Comparison of ENCODE assay signal across 14 cellular contexts in genomic region chr1:16178596-16179497, GRCh38. TPM values are rescaled to one million over a fixed set of nuclear protein-coding genes. Genes with fewer than 3 reads are reported as not detected.
DNase-seq lines count a peak whose midpoint lies in the region; ATAC-seq and TF ChIP-seq lines count a peak whose summit lies in the region.
"Had no signal": no experiment of that assay in that cellular context is flagged by ENCODE, and none has a peak within 500 bp of the region (broad histone marks: within the 10 kb centered on the region; RNA-seq: fewer than 3 reads in every experiment).

No MANE protein-coding gene starts in this region.

- H3K4me1 ChIP-seq in mesendoderm (ENCODE audit: control insufficient read depth, low read depth, low read length) (peaks cover 2% of the 10 kb centered on the region), transverse colon (peaks cover 41 to 70% (median 56%) of the 10 kb centered on the region in 4 donors)

- in situ Hi-C loops in transverse colon (cut with MboI; ENCODE audit: low pct_ligation_motif_present in 1 of 4, low pct_unique_long_range_greater_than_20kb in 1 of 4, low sequenced_read_pairs in 3 of 4) = no loop called here

- H4K8ac ChIP-seq in mesendoderm (ENCODE audit: low read depth, low read length) = no peak overlapping the region

- H2AK5ac ChIP-seq in mesendoderm (ENCODE audit: low read length) = peak overlapping the region; percentile 72

- H3K27me3 ChIP-seq in mesendoderm (ENCODE audit: insufficient read depth, low read length, poor library complexity) = no peaks in the 10 kb centered on the region
- H3K27me3 ChIP-seq in transverse colon = no peaks in the 10 kb centered on the region
- H3K27me3 ChIP-seq: foreskin keratinocyte had no signal

- H3K23ac ChIP-seq in mesendoderm (ENCODE audit: low read length) = no peak overlapping the region

- H2BK5ac ChIP-seq in mesendoderm (ENCODE audit: low read length) = no peak overlapping the region

- H2BK15ac ChIP-seq in mesendoderm (replicated peaks; ENCODE audit: low read depth) = no peak overlapping the region

- TF ChIP-seq POLR2A in transverse colon (IDR thresholded peaks at IDR 0.05) = no peak

- TF ChIP-seq EP300 in transverse colon (IDR thresholded peaks at IDR 0.05; ENCODE audit: low read depth) = no peak

- intact Hi-C loops in transverse colon (cut with DNase I; ENCODE audit: low total_unique reads) = no loop called here

- no peak overlapping the region for H3K9ac ChIP-seq in mesendoderm (ENCODE audit: low read length)

- H3K9me3 ChIP-seq in transverse colon = no peaks in the 10 kb centered on the region

- TF ChIP-seq CTCF in transverse colon (IDR thresholded peaks at IDR 0.05) = no peak

- no peaks in the 10 kb centered on the region for H3K36me3 ChIP-seq in mesendoderm (ENCODE audit: control insufficient read depth, insufficient read depth, low read length)
- H3K36me3 ChIP-seq in transverse colon = no peaks in the 10 kb centered on the region

- H3K79me1 ChIP-seq in mesendoderm (ENCODE audit: low read length) = no peaks in the 10 kb centered on the region

- H3K18ac ChIP-seq in mesendoderm (ENCODE audit: low read length) = no peak overlapping the region

- no peak for ATAC-seq in GM19395 (IDR thresholded peaks at IDR 0.05; ENCODE audit: unreplicated experiment)
- ATAC-seq: foreskin keratinocyte, GM23338 had no signal

- peak overlapping the region; percentile 34 for H3K56ac ChIP-seq in mesendoderm (ENCODE audit: low read length)

- no peak overlapping the region for H4K5ac ChIP-seq in mesendoderm (ENCODE audit: low read length)

- H3K4ac ChIP-seq in mesendoderm (ENCODE audit: low read depth, low read length) = peak overlapping the region; percentile 2

- H3K4me3 ChIP-seq in mesendoderm (ENCODE audit: low read length) = no peak overlapping the region
- H3K4me3 ChIP-seq in transverse colon = no peak overlapping the region
- H3K4me3 ChIP-seq: GM23338 had no signal

- WGBS in mesendoderm (ENCODE audit: extremely low coverage, insufficient coverage, low lambda C conversion rate) = no CpG with 5 or more reads among the region's 19 CpGs
- 71 to 93% methylated on average over 3 to 19 of the region's 19 CpGs for WGBS in transverse colon (ENCODE audit: low coverage in 1 of 2), 2 donors

- H3K4me2 ChIP-seq in mesendoderm (ENCODE audit: low read length) = no peak overlapping the region
- H3K4me2 ChIP-seq: GM23338 had no signal

- no peaks in the 10 kb centered on the region for H3K79me2 ChIP-seq in mesendoderm (ENCODE audit: control insufficient read depth, insufficient read depth, low read length)

- no peak overlapping the region for H3K27ac ChIP-seq in mesendoderm (ENCODE audit: low read depth, low read length)
- H3K27ac ChIP-seq in transverse colon = peak overlapping the region; percentile 49 to 87 (median 58)
- no peak overlapping the region for H3K27ac ChIP-seq in caudate nucleus (ENCODE audit: low read depth, low read length)
- H3K27ac ChIP-seq: foreskin keratinocyte had no signal

- no peak overlapping the region for H2BK120ac ChIP-seq in mesendoderm (ENCODE audit: low read depth, low read length)

- DNase-seq in HuH-7 (ENCODE audit: low spot score) (peak; percentile 60), dermis blood vessel endothelial cell (peak; percentile 43), mesendoderm (peak; percentile 45), transverse colon (no peak), caudate nucleus (lab: John Stamatoyannopoulos, UW) (no peak), COLO829 (ENCODE audit: low spot score) (no peak)
- DNase-seq: activated CD8-positive, alpha-beta memory T cell treated with anti-CD3 and anti-CD28 coated beads, Interleukin-2, amount 50 U/mL, for 4 hours; activated naive CD8-positive, alpha-beta T cell treated with anti-CD3 and anti-CD28 coated beads, Interleukin-2, amount 10 ng/mL, durations not matched to agents 7 days and 5 days; NCI-H446 treated with DMSO at 0.1 percent for 48 hours; posterior cingulate gyrus; Right ventricle myocardium superior had no signal

RNA-seq across cellular contexts. Expression of gene EPHA2, which starts 23.0 kb away (rescaled TPM):
- 121 and 192 TPM in 2 replicates for total RNA-seq in dermis blood vessel endothelial cell
- polyA plus RNA-seq in mesendoderm (2013, experiment 1 of 2) = 78.4 TPM
- 74.3 TPM for polyA plus RNA-seq in mesendoderm (2013, experiment 2 of 2)
- 10 to 100 TPM in 3 of 4 donors, 1 to 10 TPM in 1; 2.6 to 68.8 (median 30.5) TPM for total RNA-seq in transverse colon
- total RNA-seq: activated naive CD8-positive, alpha-beta T cell treated with anti-CD3 and anti-CD28 coated beads, Interleukin-2, amount 10 ng/mL, durations not matched to agents 7 days and 5 days had no signal

RNA-seq across cellular contexts. Expression of gene ARHGEF19, which starts 33.6 kb away (rescaled TPM):
- total RNA-seq in dermis blood vessel endothelial cell (2.7 and 3.3 TPM in 2 replicates), transverse colon (10 to 100 TPM in 2 of 4 donors, 1 to 10 TPM in 2; 5.7 to 46.8 (median 10.8) TPM)
- 27.7 TPM for polyA plus RNA-seq in mesendoderm (2013, experiment 1 of 2)
- 26.7 TPM for polyA plus RNA-seq in mesendoderm (2013, experiment 2 of 2)

RNA-seq across cellular contexts. Expression of gene CPLANE2, which starts 58.1 kb away (rescaled TPM):
- total RNA-seq in dermis blood vessel endothelial cell = 9.5 and 10.3 TPM in 2 replicates
- polyA plus RNA-seq in mesendoderm (2013, experiment 1 of 2) = 1.6 TPM
- 1.4 TPM for polyA plus RNA-seq in mesendoderm (2013, experiment 2 of 2)
- 10 to 100 TPM in 1 of 4 donors, 1 to 10 TPM in 2, under 1 TPM in 1; 0.60 to 12.3 (median 4.3) TPM for total RNA-seq in transverse colon

Comparison
In these comparisons a context has a peak if more than half of its experiments do, and no peak if none do; other contexts are left out.
1. DNase-seq: peak in HuH-7 (single experiment), dermis blood vessel endothelial cell (single experiment) and mesendoderm (single experiment); none in transverse colon (single experiment), caudate nucleus (0 of 61) and COLO829 (single experiment).
2. H3K27ac ChIP-seq: peak in transverse colon (4 of 4); none in mesendoderm (single experiment) and caudate nucleus (single experiment).